ENCODE assay signal across 20 cellular contexts in the genomic region with DNA sequence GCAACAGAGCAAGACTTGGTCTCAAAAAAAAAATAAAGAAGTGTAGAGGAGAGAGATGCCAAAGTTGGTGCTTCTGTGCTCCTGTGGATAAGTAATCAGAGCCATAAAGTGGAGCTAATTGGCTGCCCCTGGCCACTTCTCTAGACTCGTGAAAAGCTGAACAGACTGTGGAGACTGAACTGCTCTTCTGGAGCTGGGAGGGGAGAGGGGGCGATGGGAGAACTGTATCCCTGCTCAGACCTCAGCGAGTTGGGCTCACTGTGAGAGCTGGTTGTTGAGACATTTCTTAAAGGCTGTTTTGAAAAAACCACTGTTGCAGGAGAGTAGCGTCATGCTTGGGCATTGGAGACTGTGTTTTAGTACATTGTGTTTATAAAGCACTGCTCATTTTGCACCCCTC.
DNase-seq lines count a peak whose midpoint lies in the region; ATAC-seq and TF ChIP-seq lines count a peak whose summit lies in the region.
"Had no signal": no experiment of that assay in that cellular context is flagged by ENCODE, and none has a peak within 500 bp of the region (broad histone marks: within the 10 kb centered on the region; RNA-seq: fewer than 3 reads in every experiment).

No MANE protein-coding gene starts in this region.

- H3K4ac ChIP-seq in trophoblast cell (ENCODE audit: low read depth, low read length): peak overlapping the region; percentile 74

- H4K91ac ChIP-seq in trophoblast cell (ENCODE audit: low read depth, low read length): no peak overlapping the region

- no CpG with 5 or more reads among the region's 4 CpGs for WGBS in trophoblast cell (ENCODE audit: extremely low coverage, insufficient coverage, insufficient read length)
- 40 to 50% methylated on average over 4 of the region's 4 CpGs for WGBS in tibial nerve, 2 donors

- H3K27ac ChIP-seq in breast epithelium (peak overlapping the region; percentile 57 to 60), dorsolateral prefrontal cortex (peak overlapping the region in 55 of 59 donors; percentile 38 to 96 (median 90)), trophoblast cell (ENCODE audit: low read depth, low read length) (no peak overlapping the region), tibial nerve (peak overlapping the region; percentile 54 to 98 (median 94))
- H3K27ac ChIP-seq: neutrophil had no signal

- no peak overlapping the region for H3K14ac ChIP-seq in trophoblast cell (ENCODE audit: low read length)

- no peak overlapping the region for H3K9ac ChIP-seq in trophoblast cell (ENCODE audit: low read length)
- H3K9ac ChIP-seq: SK-N-SH had no signal

- no peak overlapping the region for H2BK12ac ChIP-seq in trophoblast cell (ENCODE audit: low read length)

- POLR2A ChIA-PET in MCF 10A (lab: Yijun Ruan, JAX): interaction anchor here (0.6 to 0.8 kb wide), 3 partner anchors 11 to 130 kb away, joined by 3 read pairs; no protein-coding TSS in a partner anchor

- TF ChIP-seq EP300 in tibial nerve (IDR thresholded peaks at IDR 0.05): no peak

- H3K9me3 ChIP-seq in breast epithelium (no peaks in the 10 kb centered on the region), trophoblast cell (ENCODE audit: insufficient read depth, low read depth, low read length) (no peaks in the 10 kb centered on the region), tibial nerve (no peaks in the 10 kb centered on the region)
- H3K9me3 ChIP-seq: neutrophil, SK-N-SH had no signal

- BruUV-seq in MCF 10A (replicated peaks; lab: Mats Ljungman, UMichigan): no TSS peak

- H3K79me2 ChIP-seq in trophoblast cell (ENCODE audit: control insufficient read depth, insufficient read depth, low read length, poor library complexity): peaks cover 30% of the 10 kb centered on the region

- no peaks in the 10 kb centered on the region for H3K9me3 Mint-ChIP-seq in MCF 10A (ENCODE audit: unreplicated experiment)
- H3K9me3 Mint-ChIP-seq: activated naive CD4-positive, alpha-beta T cell treated with anti-CD3 and anti-CD28 coated beads, Interleukin-2, amount 50 U/mL, for 72 hours; CD4-positive, CD25-positive, alpha-beta regulatory T cell; H9 had no signal

- H3K36me3 ChIP-seq in breast epithelium (no peaks in the 10 kb centered on the region), trophoblast cell (ENCODE audit: control insufficient read depth in 1 of 2, insufficient read depth in 2 of 2, low read length in 2 of 2) (peaks cover 17 to 41% of the 10 kb centered on the region in 2 experiments), tibial nerve (no peaks in the 10 kb centered on the region)

- H4K8ac ChIP-seq in trophoblast cell (ENCODE audit: low read depth, low read length): no peak overlapping the region

- TF ChIP-seq POLR2A in breast epithelium (IDR thresholded peaks at IDR 0.05) (no peak), tibial nerve (IDR thresholded peaks at IDR 0.05) (no peak)

- intact Hi-C loops in breast epithelium (cut with DNase I; ENCODE audit: low total_unique reads) (no loop called here), MCF 10A (cut with micrococcal nuclease) (no loop called here), dorsolateral prefrontal cortex (cut with DNase I) (loop anchor here in 1 of 2 donors (2.0 kb wide), 1 partner anchor 33 kb away; no protein-coding TSS in a partner anchor)

- no peak for TF ChIP-seq CTCF in breast epithelium (IDR thresholded peaks at IDR 0.05)
- no peak for TF ChIP-seq CTCF in MCF 10A (IDR thresholded peaks at IDR 0.05; ENCODE audit: unreplicated experiment)
- no peak for TF ChIP-seq CTCF in dorsolateral prefrontal cortex (IDR thresholded peaks at IDR 0.05 in 54 of 56, conservative IDR thresholded peaks at IDR 0.05 in 2 of 56; ENCODE audit: low read depth in 1 of 56, partially characterized antibody in 56 of 56)
- no peak for TF ChIP-seq CTCF in tibial nerve (IDR thresholded peaks at IDR 0.05)

- H3K4me1 ChIP-seq in breast epithelium: peaks cover 14% of the 10 kb centered on the region in 2 donors
- peaks cover 17 to 28% of the 10 kb centered on the region in 2 experiments for H3K4me1 ChIP-seq in trophoblast cell (ENCODE audit: control insufficient read depth in 1 of 2, insufficient read depth in 2 of 2, low read length in 2 of 2)
- H3K4me1 ChIP-seq in tibial nerve: peaks cover 0 to 76% (median 28%) of the 10 kb centered on the region in 4 donors

- no peak overlapping the region for H2BK120ac ChIP-seq in trophoblast cell (ENCODE audit: insufficient read depth, low read length, poor library complexity)

- no peak overlapping the region for H3K4me3 Mint-ChIP-seq in MCF 10A (ENCODE audit: unreplicated experiment)
- H3K4me3 Mint-ChIP-seq: CD4-positive, CD25-positive, alpha-beta regulatory T cell; H9 had no signal

- H3K27me3 Mint-ChIP-seq in MCF 10A (ENCODE audit: insufficient read depth, unreplicated experiment): no peaks in the 10 kb centered on the region
- H3K27me3 Mint-ChIP-seq: CD4-positive, CD25-positive, alpha-beta regulatory T cell had no signal

- ATAC-seq in HG03045 (IDR thresholded peaks at IDR 0.05; ENCODE audit: unreplicated experiment): no peak

- no peak overlapping the region for H3K4me2 ChIP-seq in trophoblast cell (ENCODE audit: low read length)
- H3K4me2 ChIP-seq: SK-N-SH had no signal

- H3K4me1 Mint-ChIP-seq in MCF 10A (ENCODE audit: insufficient read depth, unreplicated experiment): peaks cover 2% of the 10 kb centered on the region

- H3K4me3 ChIP-seq in breast epithelium (no peak overlapping the region), dorsolateral prefrontal cortex (no peak overlapping the region), trophoblast cell (ENCODE audit: low read depth, low read length) (no peak overlapping the region), tibial nerve (no peak overlapping the region)

- no peak overlapping the region for H3K23ac ChIP-seq in trophoblast cell (ENCODE audit: low read length)

- no peak overlapping the region for H2AK5ac ChIP-seq in trophoblast cell (ENCODE audit: low read length)

- H3K79me1 ChIP-seq in trophoblast cell (ENCODE audit: low read length): no peaks in the 10 kb centered on the region

- H3K27me3 ChIP-seq in breast epithelium: no peaks in the 10 kb centered on the region
- no peaks in the 10 kb centered on the region for H3K27me3 ChIP-seq in dorsolateral prefrontal cortex
- H3K27me3 ChIP-seq in trophoblast cell (ENCODE audit: insufficient read depth, low read length): no peaks in the 10 kb centered on the region
- no peaks in the 10 kb centered on the region for H3K27me3 ChIP-seq in tibial nerve
- H3K27me3 ChIP-seq: neutrophil had no signal

- CTCF ChIA-PET in MCF 10A (lab: Yijun Ruan, JAX): interaction anchor here (1.2 kb wide), 1 partner anchor 125 kb away, joined by 5 read pairs; no protein-coding TSS in a partner anchor

- no peak overlapping the region for H4K12ac ChIP-seq in trophoblast cell (ENCODE audit: low read depth, low read length)

- H2BK5ac ChIP-seq in trophoblast cell (ENCODE audit: low read depth, low read length, poor library complexity): no peak overlapping the region

- no peak overlapping the region for H3K18ac ChIP-seq in trophoblast cell (ENCODE audit: low read length)

- no peak overlapping the region for H2AFZ ChIP-seq in trophoblast cell (ENCODE audit: insufficient read depth, low read length, poor library complexity)

- H3K36me3 Mint-ChIP-seq in MCF 10A (ENCODE audit: insufficient read depth, unreplicated experiment): peaks cover 8% of the 10 kb centered on the region
- H3K36me3 Mint-ChIP-seq: activated naive CD4-positive, alpha-beta T cell treated with anti-CD3 and anti-CD28 coated beads, Interleukin-2, amount 50 U/mL, for 72 hours had no signal

- DNase-seq in breast epithelium (ENCODE audit: low spot score in 2 of 2) (no peak), MCF 10A (ENCODE audit: unreplicated experiment) (no peak), dorsolateral prefrontal cortex (no peak), trophoblast cell (no peak), tibial nerve (ENCODE audit: low spot score in 2 of 2) (no peak), GM03348 (ENCODE audit: low spot score) (no peak), pons (ENCODE audit: low spot score) (no peak)
- DNase-seq: ACHN; activated CD4-positive, alpha-beta T cell treated with anti-CD3 and anti-CD28 coated beads for 48 hours; CD4-positive, CD25-positive, alpha-beta regulatory T cell; effector CD4-positive, alpha-beta T cell; H9; KG1; NCI-H1048; NCI-H2171; NCI-H748 treated with DMSO at 0.1 percent for 48 hours; SK-N-SH had no signal

- H3K27ac Mint-ChIP-seq in MCF 10A (ENCODE audit: low read depth, unreplicated experiment): no peak overlapping the region
- H3K27ac Mint-ChIP-seq: activated naive CD4-positive, alpha-beta T cell treated with anti-CD3 and anti-CD28 coated beads, Interleukin-2, amount 50 U/mL, for 72 hours; CD4-positive, CD25-positive, alpha-beta regulatory T cell had no signal
